18 cellular contexts compared by ENCODE assay signal in genomic region chr22:24878969-24879368, GRCh38.
A peak's percentile ranks its signal among the peaks of the same experiment; 100 is the strongest.
DNase-seq lines count a peak whose midpoint lies in the region; FAIRE-seq and TF ChIP-seq lines count a peak whose summit lies in the region.
"Had no signal": no experiment of that assay in that cellular context is flagged by ENCODE, and none has a peak within 500 bp of the region (broad histone marks: within the 10 kb centered on the region; RNA-seq: fewer than 3 reads in every experiment).

No MANE protein-coding gene starts in this region.

- no peak overlapping the region for H4K8ac ChIP-seq in H1 (ENCODE audit: extremely low read depth, insufficient read depth, low read length)

- H2BK20ac ChIP-seq in H1 (ENCODE audit: low read length), result no peak overlapping the region

- no peak overlapping the region for H2AK5ac ChIP-seq in H1 (ENCODE audit: low read depth, low read length)

- no peak for TF ChIP-seq EP300 in H1 (IDR thresholded peaks at IDR 0.05; ENCODE audit: borderline replicate concordance in 1 of 2, low read depth in 2 of 2, low read length in 2 of 2)

- no peak for FAIRE-seq in H1 (lab: Jason Lieb, UNC)
- FAIRE-seq: GM12892 had no signal

- no peak overlapping the region for H2BK120ac ChIP-seq in H1 (replicated peaks; ENCODE audit: low read depth, low read length)

- H3K4me3 ChIP-seq in H1 (ENCODE audit: extremely low read depth in 1 of 4, insufficient read depth in 2 of 4, low read depth in 3 of 4, low read length in 4 of 4), result no peak overlapping the region
- H3K4me3 ChIP-seq: BLaER1 treated with 17β-estradiol and CSF1 and Interleukin-3, amounts not matched to agents 10 nM and 100 nM had no signal

- H3K27ac ChIP-seq in H1 (ENCODE audit: low read depth, low read length), result no peak overlapping the region
- H3K27ac ChIP-seq: 22Rv1; BLaER1 treated with 17β-estradiol and CSF1 and Interleukin-3, amounts not matched to agents 10 nM and 100 nM had no signal

- DNase-seq in DMS 273 (lab: John Stamatoyannopoulos, UW; ENCODE audit: unreplicated experiment) (peak; percentile 4), DMS 273 treated with DMSO at 0.1 percent for 48 hours (lab: John Stamatoyannopoulos, UW) (no peak), D341Med (ENCODE audit: low spot score) (peak; percentile 9), NAMALWA (ENCODE audit: low spot score) (peak; percentile 42), H1 (ENCODE audit: low read depth in 1 of 2, low spot score in 2 of 2) (no peak), SW 1271 (lab: John Stamatoyannopoulos, UW) (no peak), mesenteric fat pad (ENCODE audit: low spot score) (no peak), NCI-H1417 (lab: John Stamatoyannopoulos, UW) (no peak)
- DNase-seq: AML-193; Calu3; CD4-positive, CD25-positive, alpha-beta regulatory T cell; DND-41; GDM1; HCEC 1CT; IMR-90 had no signal

- TF ChIP-seq CTCF in H1 (IDR thresholded peaks at IDR 0.05; ENCODE audit: control extremely low read depth in 1 of 3, insufficient read depth in 1 of 3, low read depth in 1 of 3, low read length in 3 of 3), result no peak

- H3K9ac ChIP-seq in H1 (replicated peaks in 1 of 4; ENCODE audit: extremely low read depth in 1 of 4, low read depth in 3 of 4, low read length in 3 of 4), result no peak overlapping the region
- H3K9ac ChIP-seq: BLaER1 treated with 17β-estradiol and CSF1 and Interleukin-3, amounts not matched to agents 10 nM and 100 nM had no signal

- no peak for TF ChIP-seq POLR2A in H1 (IDR thresholded peaks at IDR 0.05; ENCODE audit: control extremely low read depth in 1 of 2, low read depth in 2 of 2, low read length in 2 of 2)

- H3K79me2 ChIP-seq in H1 (ENCODE audit: control insufficient read depth in 1 of 2, insufficient read depth in 2 of 2, low read length in 2 of 2), result no peaks in the 10 kb centered on the region

- CTCF ChIA-PET in H1 (lab: Charles Lee; ENCODE audit: partially characterized antibody), result interaction anchor here (0.8 to 4.7 kb wide), 3 partner anchors 28 to 172 kb away, joined by 3 to 22 read pairs (median 4); no protein-coding TSS in a partner anchor

- H2BK15ac ChIP-seq in H1 (ENCODE audit: low read length), result no peak overlapping the region

- H3K56ac ChIP-seq in H1 (replicated peaks; ENCODE audit: insufficient read length, low read depth, low read length), result no peak overlapping the region

- no peak overlapping the region for H4K5ac ChIP-seq in H1 (ENCODE audit: insufficient read length, low read depth, low read length)

- no peak overlapping the region for H3K4me2 ChIP-seq in H1 (ENCODE audit: insufficient read depth in 1 of 2, low read depth in 2 of 2, low read length in 2 of 2)
- H3K4me2 ChIP-seq: BLaER1 treated with 17β-estradiol and CSF1 and Interleukin-3, amounts not matched to agents 10 nM and 100 nM had no signal

- H3K79me1 ChIP-seq in H1 (ENCODE audit: low read depth, low read length), result no peaks in the 10 kb centered on the region

- POLR2A ChIA-PET in H1 (lab: Charles Lee; ENCODE audit: partially characterized antibody), result no interaction called here

- no peak overlapping the region for H4K91ac ChIP-seq in H1 (replicated peaks; ENCODE audit: insufficient read length, low read length)

- no peaks in the 10 kb centered on the region for H3K9me3 ChIP-seq in H1 (ENCODE audit: insufficient read depth in 2 of 2, low read depth in 1 of 2, low read length in 1 of 2)
- H3K9me3 ChIP-seq: BLaER1 treated with 17β-estradiol and CSF1 and Interleukin-3, amounts not matched to agents 10 nM and 100 nM had no signal

- 88% methylated on average over 2 of the region's 2 CpGs; no CpG with 5 or more reads in 1 of the 2 experiments for WGBS in H1 (ENCODE audit: extremely low coverage in 1 of 2, insufficient coverage in 1 of 2, insufficient read length in 1 of 2, insufficient replicate concordance in 2 of 2, low coverage in 1 of 2, low lambda C conversion rate in 2 of 2, missing lambda C conversion rate in 1 of 2), 2 experiments

- H3K23ac ChIP-seq in H1 (ENCODE audit: insufficient read length), result no peak overlapping the region

- H2AFZ ChIP-seq in H1 (ENCODE audit: low read length), result no peak overlapping the region

- no peaks in the 10 kb centered on the region for H3K4me1 ChIP-seq in H1 (replicated peaks in 1 of 4; ENCODE audit: control insufficient read depth in 3 of 4, insufficient read depth in 4 of 4, low read length in 3 of 4)

- H2BK5ac ChIP-seq in H1 (ENCODE audit: low read depth, low read length), result no peak overlapping the region

- no peaks in the 10 kb centered on the region for H3K23me2 ChIP-seq in H1 (ENCODE audit: low read depth, low read length)

- H3K27me3 ChIP-seq in H1 (replicated peaks in 1 of 4; ENCODE audit: control insufficient read depth in 3 of 4, extremely low read depth in 1 of 4, insufficient read depth in 3 of 4, low read length in 3 of 4), result no peaks in the 10 kb centered on the region
- H3K27me3 ChIP-seq: BLaER1 treated with 17β-estradiol and CSF1 and Interleukin-3, amounts not matched to agents 10 nM and 100 nM had no signal

- no peak overlapping the region for H2BK12ac ChIP-seq in H1 (ENCODE audit: low read depth, low read length)

- no peak for TF ChIP-seq RAD21 in H1 (IDR thresholded peaks at IDR 0.05 in 1 of 2, conservative IDR thresholded peaks at IDR 0.05 in 1 of 2; ENCODE audit: low read depth in 2 of 2, low read length in 2 of 2)

- no peak overlapping the region for H3K4ac ChIP-seq in H1 (replicated peaks; ENCODE audit: insufficient read length, low read depth, low read length)

- no peaks in the 10 kb centered on the region for H3K36me3 ChIP-seq in H1 (ENCODE audit: control insufficient read depth in 2 of 4, insufficient read depth in 4 of 4, low read length in 3 of 4)
- H3K36me3 ChIP-seq: BLaER1 treated with 17β-estradiol and CSF1 and Interleukin-3, amounts not matched to agents 10 nM and 100 nM had no signal

- no peaks in the 10 kb centered on the region for H4K20me1 ChIP-seq in H1 (replicated peaks in 1 of 2; ENCODE audit: control insufficient read depth in 1 of 2, insufficient read depth in 2 of 2, low read length in 2 of 2)
- H4K20me1 ChIP-seq: BLaER1 treated with 17β-estradiol and CSF1 and Interleukin-3, amounts not matched to agents 10 nM and 100 nM had no signal

- H3K18ac ChIP-seq in H1 (ENCODE audit: extremely low read depth, low read length), result no peak overlapping the region

- no peak overlapping the region for H3K14ac ChIP-seq in H1 (ENCODE audit: insufficient read length)

TF ChIP-seq in H1, 55 proteins besides CTCF, POLR2A, EP300 and RAD21:
- TF ChIP-seq USF2 (IDR thresholded peaks at IDR 0.05; ENCODE audit: low read length) (0 out of 2 replicates have a peak, but pooled peaks have one; percentile 40), RBBP5 (IDR thresholded peaks at IDR 0.05; ENCODE audit: borderline replicate concordance, low read depth, low read length) (no peak), HDAC6 (IDR thresholded peaks at IDR 0.05; ENCODE audit: low read depth, low read length) (no peak), RXRA (IDR thresholded peaks at IDR 0.05; ENCODE audit: insufficient read depth, low read depth, low read length) (no peak), SIX5 (IDR thresholded peaks at IDR 0.05; ENCODE audit: low read depth, low read length) (no peak), SRF (IDR thresholded peaks at IDR 0.05; ENCODE audit: low read depth, low read length) (no peak), SP4 (IDR thresholded peaks at IDR 0.05; ENCODE audit: low read length) (no peak), GABPA (IDR thresholded peaks at IDR 0.05; ENCODE audit: borderline replicate concordance, insufficient read depth, low read length) (no peak)

Comparison
In these comparisons a context has a peak if more than half of its experiments do, and no peak if none do; other contexts are left out.
1. DNase-seq: peak in DMS 273 (single experiment), D341Med (single experiment) and NAMALWA (single experiment); none in DMS 273 treated with DMSO at 0.1 percent for 48 hours (single experiment), H1 (0 of 2), SW 1271 (0 of 2), mesenteric fat pad (single experiment) and NCI-H1417 (0 of 3).